In the genomic region with DNA sequence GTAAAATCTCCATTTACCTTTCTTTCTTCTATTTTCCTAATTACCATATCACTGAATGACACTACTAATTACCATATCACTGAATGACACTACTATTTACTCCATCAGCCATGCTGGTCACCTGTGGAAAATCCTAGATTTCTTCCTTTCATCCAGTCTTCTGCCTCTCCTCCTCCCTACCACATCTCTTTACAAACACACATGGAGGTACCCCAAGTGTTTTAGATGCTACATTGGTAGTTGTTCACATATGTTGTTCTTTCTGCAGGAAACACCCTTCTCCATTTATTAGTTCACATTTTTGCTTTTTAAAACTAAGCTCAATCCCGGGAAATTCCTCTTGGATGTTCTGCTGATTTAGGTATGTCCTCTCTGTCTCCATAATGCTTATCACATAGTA, we compare ENCODE assay signal across 19 cellular contexts.
"Had no signal": no experiment of that assay in that cellular context is flagged by ENCODE, and none has a peak within 500 bp of the region (broad histone marks: within the 10 kb centered on the region; RNA-seq: fewer than 3 reads in every experiment).

No MANE protein-coding gene starts in this region.

- H3K27me3 Mint-ChIP-seq: activated B cell treated with CpG ODN at 0.5 μM for 24 hours had no signal

- H3K9me3 Mint-ChIP-seq: activated B cell treated with CpG ODN at 0.5 μM for 24 hours; T-helper 1 cell treated with Interleukin-12 subunit alpha and Interleukin-12 subunit beta and Interleukin-4 antibody, amounts not matched to agents 30 μg/mL and 1 μg/mL, for 36 hours had no signal

- ATAC-seq: body of pancreas, esophagus mucosa, left colon, lower lobe of right lung, right lobe of liver had no signal

- DNase-seq: activated B cell treated with CpG ODN at 0.5 μM for 24 hours; activated CD4-positive, alpha-beta T cell treated with anti-CD3 and anti-CD28 coated beads for 48 hours; activated effector memory CD4-positive, alpha-beta T cell treated with Interleukin-2 at 50 U/mL for 16 hours; activated naive CD4-positive, alpha-beta T cell treated with anti-CD3 and anti-CD28 coated beads, Interleukin-2, amount 50 U/mL, for 16 hours; amniotic stem cell; body of pancreas; caudate nucleus; colonic mucosa; left colon; lower lobe of right lung; ovary; right lobe of liver; thyroid gland had no signal

- H3K27ac ChIP-seq: body of pancreas, colonic mucosa, lower lobe of right lung, ovary, right lobe of liver, thyroid gland had no signal

- H3K36me3 ChIP-seq: colonic mucosa, lower lobe of right lung, ovary, right lobe of liver, thyroid gland had no signal

- H3K27me3 ChIP-seq: body of pancreas, colonic mucosa, ovary, right lobe of liver, thyroid gland had no signal

- H3K27ac Mint-ChIP-seq: activated B cell treated with CpG ODN at 0.5 μM for 24 hours; mesothelial cell of epicardium; T-helper 1 cell treated with Interleukin-12 subunit alpha and Interleukin-12 subunit beta and Interleukin-4 antibody, amounts not matched to agents 30 μg/mL and 1 μg/mL, for 36 hours had no signal

- H3K9me3 ChIP-seq: body of pancreas, colonic mucosa, lower lobe of right lung, ovary, right lobe of liver, thyroid gland had no signal

- FAIRE-seq: islet of Langerhans, TTC549, urothelium cell line had no signal

- H3K4me3 Mint-ChIP-seq: activated B cell treated with CpG ODN at 0.5 μM for 24 hours; mesothelial cell of epicardium; T-helper 1 cell treated with Interleukin-12 subunit alpha and Interleukin-12 subunit beta and Interleukin-4 antibody, amounts not matched to agents 30 μg/mL and 1 μg/mL, for 36 hours had no signal

- H3K4me3 ChIP-seq: body of pancreas, colonic mucosa, lower lobe of right lung, ovary, right lobe of liver, thyroid gland had no signal

- H3K4me1 ChIP-seq: body of pancreas, colonic mucosa, lower lobe of right lung, right lobe of liver, thyroid gland had no signal
